ENCODE assay signal across 21 cellular contexts in genomic region chr4:12084690-12085089, GRCh38.
"Had no signal": no experiment of that assay in that cellular context is flagged by ENCODE, and none has a peak within 500 bp of the region (broad histone marks: within the 10 kb centered on the region; RNA-seq: fewer than 3 reads in every experiment).

No MANE protein-coding gene starts in this region.

- H3K4me3 ChIP-seq: left ventricle myocardium inferior, lung, mucosa of descending colon, ovary, prostate gland, skin epidermis, spleen, testis, thyroid gland, transverse colon, upper lobe of left lung, vagina had no signal

- H3K4me1 ChIP-seq: left ventricle myocardium inferior, prostate gland, spleen, testis, thyroid gland, transverse colon, upper lobe of left lung, vagina had no signal

- H3K9me3 ChIP-seq: mucosa of descending colon, ovary, prostate gland, testis, thyroid gland, transverse colon, upper lobe of left lung, vagina had no signal

- H3K27ac ChIP-seq: left ventricle myocardium inferior, ovary, prostate gland, skin epidermis, spleen, testis, thyroid gland, transverse colon, upper lobe of left lung, vagina had no signal

- DNase-seq: hypothalamus; immature natural killer cell; left ventricle myocardium inferior; midbrain; mucosa of descending colon; naive thymus-derived CD4-positive, alpha-beta T cell; ovary; posterior cingulate gyrus; retina; right cardiac atrium; spleen; stimulated activated CD4-positive, alpha-beta T cell treated with anti-CD3 and anti-CD28 coated beads, Interleukin-4, amount 100 ng/mL, for 24 hours; stimulated activated naive CD4-positive, alpha-beta T cell; testis; thyroid gland; transverse colon; upper lobe of left lung had no signal

- H3K27me3 ChIP-seq: ovary, spleen, testis, thyroid gland, transverse colon, upper lobe of left lung, vagina had no signal

- H3K36me3 ChIP-seq: left ventricle myocardium inferior, ovary, prostate gland, spleen, thyroid gland, transverse colon, upper lobe of left lung, vagina had no signal
